ENCODE assay signal across 13 cellular contexts in the genomic region with DNA sequence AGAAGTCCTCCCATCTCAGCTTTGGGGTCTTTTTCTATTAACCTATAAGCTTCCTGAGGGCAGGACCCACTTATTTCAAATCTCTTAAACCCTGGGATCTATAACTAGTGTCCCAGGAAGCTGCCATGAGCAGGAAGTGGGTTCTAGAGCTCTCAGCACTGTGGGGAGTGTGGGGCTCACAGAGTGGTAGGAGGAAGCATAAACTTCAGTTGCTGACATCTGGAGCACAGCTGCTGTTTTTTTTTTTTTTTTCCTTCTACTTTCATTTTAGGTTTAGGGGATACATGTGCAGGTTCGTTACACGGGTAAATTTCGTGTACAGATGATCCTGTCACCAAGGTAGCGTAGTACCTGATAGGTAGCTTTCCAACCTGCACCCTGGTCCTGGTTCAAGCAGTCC. TPM values are rescaled to one million over a fixed set of nuclear protein-coding genes. Genes with fewer than 3 reads are reported as not detected.
A peak's percentile ranks its signal among the peaks of the same experiment; 100 is the strongest.
DNase-seq lines count a peak whose midpoint lies in the region; ATAC-seq lines count a peak whose summit lies in the region.
"Had no signal": no experiment of that assay in that cellular context is flagged by ENCODE, and none has a peak within 500 bp of the region (broad histone marks: within the 10 kb centered on the region; RNA-seq: fewer than 3 reads in every experiment).

No MANE protein-coding gene starts in this region.

- H3K36me3 ChIP-seq in Karpas-422 (ENCODE audit: insufficient read depth, low read length): no peaks in the 10 kb centered on the region
- H3K36me3 ChIP-seq: Peyer's patch, right lobe of liver had no signal

- ATAC-seq in GM19025 (IDR thresholded peaks at IDR 0.05; ENCODE audit: low read depth, unreplicated experiment) (peak; percentile 42), HG02852 (IDR thresholded peaks at IDR 0.05; ENCODE audit: unreplicated experiment) (peak; percentile 71)

- H3K79me2 ChIP-seq in Karpas-422 (ENCODE audit: low read length): no peaks in the 10 kb centered on the region

- no peaks in the 10 kb centered on the region for H3K27me3 ChIP-seq in Karpas-422 (ENCODE audit: low read length)
- H3K27me3 ChIP-seq: Peyer's patch, right lobe of liver had no signal

- no peak overlapping the region for H3K27ac ChIP-seq in Karpas-422 (ENCODE audit: low read length)
- H3K27ac ChIP-seq: Peyer's patch had no signal

- H3K9ac ChIP-seq in Karpas-422 (ENCODE audit: low read length): no peak overlapping the region

- no peaks in the 10 kb centered on the region for H3K9me3 ChIP-seq in Karpas-422 (ENCODE audit: low read length)
- H3K9me3 ChIP-seq: Caco-2, Peyer's patch, right lobe of liver had no signal

- H3K4me1 ChIP-seq in Karpas-422 (ENCODE audit: low read length): no peaks in the 10 kb centered on the region
- H3K4me1 ChIP-seq: Peyer's patch had no signal

- no peak overlapping the region for H3K4me3 ChIP-seq in Karpas-422 (ENCODE audit: low read length)
- H3K4me3 ChIP-seq: Peyer's patch, right lobe of liver had no signal

- no peaks in the 10 kb centered on the region for H3K9me2 ChIP-seq in Karpas-422 (replicated peaks; ENCODE audit: insufficient read depth, low read length)

- H4K20me1 ChIP-seq in Karpas-422 (ENCODE audit: insufficient read depth, low read depth, low read length): no peaks in the 10 kb centered on the region

- DNase-seq in Daoy (ENCODE audit: low read depth) (peak; percentile 16), LHCN-M2 (ENCODE audit: low read depth) (peak; percentile 14), Karpas-422 (no peak), KG1 (lab: John Stamatoyannopoulos, UW) (no peak), NCI-H1092 (lab: John Stamatoyannopoulos, UW) (no peak), AG08396 (ENCODE audit: low spot score) (no peak)
- DNase-seq: activated CD4-positive, alpha-beta T cell treated with anti-CD3 and anti-CD28 coated beads, Interleukin-2, amount 50 U/mL, for 48 hours; Caco-2; NCI-H1105; Peyer's patch; right lobe of liver had no signal

- H2AFZ ChIP-seq in Karpas-422 (ENCODE audit: low read length): no peak overlapping the region

- no peak overlapping the region for H3K4me2 ChIP-seq in Karpas-422 (ENCODE audit: low read depth, low read length, poor library complexity, severe bottlenecking)

RNA-seq across cellular contexts. Expression of a gene that starts 59.3 kb away (rescaled TPM):
- total RNA-seq in Daoy (2014; rRNA removed; shearing (Covaris generic)): 7.1 and 12.1 TPM in 2 replicates
- total RNA-seq in LHCN-M2 (2014; rRNA removed): 48.5 and 53.5 TPM in 2 replicates
- 25.6 TPM for polyA plus RNA-seq in LHCN-M2 (2012)
- 0.37 and 0.83 TPM in 2 replicates for total RNA-seq in Karpas-422 (2014; rRNA removed; shearing (Covaris generic); ENCODE audit: low replicate concordance)

Comparison
In these comparisons a context has a peak if more than half of its experiments do, and no peak if none do; other contexts are left out.
1. DNase-seq: peak in Daoy (single experiment) and LHCN-M2 (single experiment); none in Karpas-422 (single experiment), KG1 (single experiment), NCI-H1092 (single experiment) and AG08396 (single experiment).